Comparison of ENCODE assay signal across 10 cellular contexts in the genomic region with DNA sequence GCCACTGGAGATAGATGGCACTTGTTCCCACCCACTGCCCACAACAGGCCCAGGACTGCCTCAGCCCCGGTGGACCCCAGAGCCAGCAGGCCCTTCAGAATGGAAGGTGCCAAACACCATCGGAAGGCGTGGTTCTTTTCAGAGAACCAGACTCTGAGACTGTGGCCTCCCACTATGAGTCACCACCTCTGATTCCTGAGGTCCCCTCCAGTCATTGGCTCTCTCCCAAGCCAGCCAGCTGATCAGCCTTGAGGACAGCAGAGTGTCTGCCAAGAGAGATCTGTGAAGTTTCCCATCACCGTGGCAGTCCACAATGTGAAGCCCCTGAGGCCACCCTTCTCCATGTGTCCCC. TPM values are rescaled to one million over a fixed set of nuclear protein-coding genes. Genes with fewer than 3 reads are reported as not detected.
DNase-seq lines count a peak whose midpoint lies in the region; ATAC-seq and TF ChIP-seq lines count a peak whose summit lies in the region.
"Had no signal": no experiment of that assay in that cellular context is flagged by ENCODE, and none has a peak within 500 bp of the region (broad histone marks: within the 10 kb centered on the region; RNA-seq: fewer than 3 reads in every experiment).

No MANE protein-coding gene starts in this region.

- ATAC-seq in GM19023 (IDR thresholded peaks at IDR 0.05; ENCODE audit: unreplicated experiment): peak; percentile 88
- peak; percentile 76 for ATAC-seq in HG03060 (IDR thresholded peaks at IDR 0.05; ENCODE audit: low read depth, unreplicated experiment)
- ATAC-seq in body of pancreas: peak; percentile 95

- H3K4me3 ChIP-seq in BE2C (ENCODE audit: low read depth, low read length) (no peak overlapping the region), body of pancreas (no peak overlapping the region)

- H3K9me3 ChIP-seq in BE2C (no peaks in the 10 kb centered on the region), body of pancreas (no peaks in the 10 kb centered on the region)

- WGBS in body of pancreas, 2 donors: 9 to 27% methylated on average over 1 to 4 of the region's 4 CpGs

- DNase-seq in BE2C (peak; percentile 86), OCI-M1 (lab: John Stamatoyannopoulos, UW) (peak; percentile 92), body of pancreas (peak; percentile 85 to 98 (median 92)), left kidney (ENCODE audit: low read depth, low spot score) (peak; percentile 43), stromal cell of bone marrow (ENCODE audit: low read depth) (peak; percentile 90), NCI-H1436 (lab: John Stamatoyannopoulos, UW) (no peak)

- no peak for TF ChIP-seq POLR2A in body of pancreas (IDR thresholded peaks at IDR 0.05)

- intact Hi-C loops in body of pancreas (cut with DNase I): no loop called here

- H3K27me3 ChIP-seq in BE2C (no peaks in the 10 kb centered on the region), body of pancreas (no peaks in the 10 kb centered on the region)

- H3K36me3 ChIP-seq in BE2C: no peaks in the 10 kb centered on the region
- no peaks in the 10 kb centered on the region for H3K36me3 ChIP-seq in body of pancreas (replicated peaks in 1 of 2; ENCODE audit: insufficient read depth in 1 of 2, low read depth in 2 of 2)

- no peak for TF ChIP-seq CTCF in BE2C (IDR thresholded peaks at IDR 0.05; ENCODE audit: low read depth, low read length)
- TF ChIP-seq CTCF in body of pancreas (IDR thresholded peaks at IDR 0.05): no peak

- peak overlapping the region in 1 of 4 donors; percentile 20 for H3K27ac ChIP-seq in body of pancreas
- H3K27ac ChIP-seq: epithelial cell of prostate, HL-60 had no signal

- no peaks in the 10 kb centered on the region for H3K4me1 ChIP-seq in BE2C
- peaks cover 10% of the 10 kb centered on the region for H3K4me1 ChIP-seq in body of pancreas

RNA-seq across cellular contexts. Expression of a gene that starts 10.4 kb away (rescaled TPM):
- polyA plus RNA-seq in BE2C (2012; ENCODE audit: insufficient read depth, insufficient read length, low read depth): 4.9 TPM
- 10 to 100 TPM; 27.8 to 35.3 TPM for total RNA-seq in body of pancreas

RNA-seq across cellular contexts. Expression of a gene that starts 20.0 kb away (rescaled TPM):
- polyA plus RNA-seq in BE2C (2012; ENCODE audit: insufficient read depth, insufficient read length, low read depth): not detected
- under 1 TPM in 1 of 2 donors, not detected in 1; 0.26 TPM for total RNA-seq in body of pancreas
